ENCODE assay signal across 1 cellular context in the genomic region with DNA sequence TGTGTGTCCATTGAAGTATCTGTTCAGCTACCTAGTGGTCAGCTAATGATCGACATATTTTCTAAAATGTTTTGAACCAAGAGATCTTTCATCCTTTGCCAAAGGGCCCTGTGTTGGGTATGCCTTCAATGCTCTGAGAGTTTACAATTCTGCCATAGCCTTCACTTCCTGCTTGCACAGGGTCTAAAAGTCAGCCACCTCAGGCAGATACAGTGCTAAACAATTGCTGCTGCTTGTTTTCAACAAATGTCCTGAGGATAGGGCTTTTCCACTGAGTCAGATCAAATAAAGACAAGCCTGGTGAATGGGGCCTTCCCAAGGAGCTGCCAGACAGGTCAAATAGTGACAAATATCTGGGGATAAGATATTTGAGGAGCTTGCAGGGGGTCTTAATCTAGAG.
TF ChIP-seq lines count a peak whose summit lies in the region.

No MANE protein-coding gene starts in this region.

TF ChIP-seq in HepG2, 621 proteins besides CTCF, POLR2A, EP300 and RAD21:
- TF ChIP-seq ZNF432 (CRISPR knock-in tag; IDR thresholded peaks at IDR 0.05; ENCODE audit: borderline replicate concordance): peak; percentile 74; the same call in 1 of the 2 replicates
- TF ChIP-seq, protein P1, sequence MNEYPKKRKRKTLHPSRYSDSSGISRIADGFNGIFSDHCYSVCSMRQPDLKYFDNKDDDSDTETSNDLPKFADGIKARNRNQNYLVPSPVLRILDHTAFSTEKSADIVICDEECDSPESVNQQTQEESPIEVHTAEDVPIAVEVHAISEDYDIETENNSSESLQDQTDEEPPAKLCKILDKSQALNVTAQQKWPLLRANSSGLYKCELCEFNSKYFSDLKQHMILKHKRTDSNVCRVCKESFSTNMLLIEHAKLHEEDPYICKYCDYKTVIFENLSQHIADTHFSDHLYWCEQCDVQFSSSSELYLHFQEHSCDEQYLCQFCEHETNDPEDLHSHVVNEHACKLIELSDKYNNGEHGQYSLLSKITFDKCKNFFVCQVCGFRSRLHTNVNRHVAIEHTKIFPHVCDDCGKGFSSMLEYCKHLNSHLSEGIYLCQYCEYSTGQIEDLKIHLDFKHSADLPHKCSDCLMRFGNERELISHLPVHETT (CRISPR knock-in tag; conservative IDR thresholded peaks at IDR 0.05): no peak
